In genomic region chr6:47630587-47630986, GRCh38 we compare ENCODE assay signal across 17 cellular contexts.
"Had no signal": no experiment of that assay in that cellular context is flagged by ENCODE, and none has a peak within 500 bp of the region (broad histone marks: within the 10 kb centered on the region; RNA-seq: fewer than 3 reads in every experiment).

No MANE protein-coding gene starts in this region.

- H3K27ac ChIP-seq: epithelial cell of prostate, esophagus muscularis mucosa, gastrocnemius medialis, parathyroid adenoma, prostate gland, spleen, tibial artery, upper lobe of left lung, vagina had no signal

- H3K79me2 ChIP-seq: parathyroid adenoma had no signal

- H3K4me1 ChIP-seq: prostate gland had no signal

- H3K27me3 ChIP-seq: esophagus muscularis mucosa, gastrocnemius medialis, heart right ventricle, spleen, tibial artery, upper lobe of left lung, vagina had no signal

- H3K9me3 ChIP-seq: esophagus muscularis mucosa, gastrocnemius medialis, heart right ventricle, prostate gland, spleen, tibial artery, upper lobe of left lung, vagina had no signal

- H3K9ac ChIP-seq: parathyroid adenoma had no signal

- DNase-seq: gastrocnemius medialis; heart right ventricle; islet precursor cell; left ventricle myocardium superior; occipital lobe; spleen; stimulated activated CD4-positive, alpha-beta T cell treated with anti-CD3 and anti-CD28 coated beads, Interleukin-15, amount 100 ng/mL, for 24 hours; stimulated activated CD4-positive, alpha-beta T cell treated with anti-CD3 and anti-CD28 coated beads, Interleukin-1b, Interleukin-23, amount 100 ng/mL, for 48 hours; stimulated activated CD4-positive, alpha-beta T cell treated with anti-CD3 and anti-CD28 coated beads, Interleukin-4, amount 100 ng/mL, for 24 hours; tibial artery; upper lobe of left lung had no signal

- H3K36me3 ChIP-seq: esophagus muscularis mucosa, gastrocnemius medialis, prostate gland, tibial artery, upper lobe of left lung, vagina had no signal

- H3K4me3 ChIP-seq: esophagus muscularis mucosa, gastrocnemius medialis, heart right ventricle, lung, prostate gland, spleen, tibial artery, upper lobe of left lung, vagina had no signal
